4 cellular contexts compared by ENCODE assay signal in genomic region chr7:76460767-76461166, GRCh38. TPM values are rescaled to one million over a fixed set of nuclear protein-coding genes. Genes with fewer than 3 reads are reported as not detected.
"Had no signal": no experiment of that assay in that cellular context is flagged by ENCODE, and none has a peak within 500 bp of the region (broad histone marks: within the 10 kb centered on the region; RNA-seq: fewer than 3 reads in every experiment).

No MANE protein-coding gene starts in this region.

RNA-seq across cellular contexts. Expression of gene UPK3B, which starts 49.6 kb away (rescaled TPM):
- total RNA-seq: epithelial cell of proximal tubule, frontal cortex had no signal
- polyA plus RNA-seq: endothelial cell of umbilical vein, fibroblast of lung had no signal
